ENCODE assay signal across 31 cellular contexts in the genomic region with DNA sequence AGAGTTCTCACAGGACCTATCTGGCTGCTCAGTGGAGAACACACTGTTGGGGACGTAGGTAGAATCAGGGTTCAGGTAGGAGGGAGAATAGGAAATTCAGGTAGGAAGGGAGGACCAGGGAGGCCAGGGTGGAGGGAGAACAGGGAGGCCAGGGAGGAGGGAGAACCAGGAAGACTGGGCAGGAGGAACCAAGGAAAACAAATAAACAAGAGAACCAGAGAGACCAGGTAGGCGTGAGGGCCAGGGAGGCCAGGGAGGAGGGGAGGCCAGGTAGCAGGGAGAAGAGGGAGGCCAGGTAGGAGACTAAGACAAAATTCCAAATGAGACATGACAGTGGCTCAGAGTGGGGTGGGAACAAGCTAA.
"Had no signal": no experiment of that assay in that cellular context is flagged by ENCODE, and none has a peak within 500 bp of the region (broad histone marks: within the 10 kb centered on the region; RNA-seq: fewer than 3 reads in every experiment).

No MANE protein-coding gene starts in this region.

- H3K9me3 ChIP-seq: MG63, SJCRH30 had no signal

- H3K36me3 ChIP-seq: MG63, SJCRH30, WERI-Rb-1 had no signal

- H3K4me1 Mint-ChIP-seq: activated CD4-positive, alpha-beta memory T cell treated with anti-CD3 and anti-CD28 coated beads, Interleukin-2, amount 10 ng/mL, durations not matched to agents 7 days and 5 days; activated CD8-positive, alpha-beta memory T cell treated with anti-CD3 and anti-CD28 coated beads, Interleukin-2, amount 10 ng/mL, durations not matched to agents 7 days and 5 days; activated naive CD4-positive, alpha-beta T cell treated with anti-CD3 and anti-CD28 coated beads, Interleukin-2, amount 10 ng/mL, durations not matched to agents 7 days and 5 days; activated naive CD8-positive, alpha-beta T cell treated with anti-CD3 and anti-CD28 coated beads, Interleukin-2, amount 50 U/mL, for 24 hours had no signal

- H3K27me3 ChIP-seq: MG63, SJCRH30 had no signal

- H3K27ac ChIP-seq: SK-N-MC, WERI-Rb-1 had no signal

- H3K9me3 Mint-ChIP-seq: activated naive CD4-positive, alpha-beta T cell treated with anti-CD3 and anti-CD28 coated beads, Interleukin-2, amount 10 ng/mL, durations not matched to agents 7 days and 5 days; activated naive CD8-positive, alpha-beta T cell treated with anti-CD3 and anti-CD28 coated beads, Interleukin-2, amount 50 U/mL, for 24 hours had no signal

- H3K36me3 Mint-ChIP-seq: activated CD8-positive, alpha-beta memory T cell treated with anti-CD3 and anti-CD28 coated beads, Interleukin-2, amount 10 ng/mL, durations not matched to agents 7 days and 5 days; activated naive CD4-positive, alpha-beta T cell treated with anti-CD3 and anti-CD28 coated beads, Interleukin-2, amount 10 ng/mL, durations not matched to agents 7 days and 5 days; activated naive CD8-positive, alpha-beta T cell; brain had no signal

- H3K27ac Mint-ChIP-seq: activated CD4-positive, alpha-beta memory T cell treated with anti-CD3 and anti-CD28 coated beads, Interleukin-2, amount 10 ng/mL, durations not matched to agents 7 days and 5 days; activated CD8-positive, alpha-beta memory T cell treated with anti-CD3 and anti-CD28 coated beads, Interleukin-2, amount 10 ng/mL, durations not matched to agents 7 days and 5 days; activated naive CD4-positive, alpha-beta T cell treated with anti-CD3 and anti-CD28 coated beads, Interleukin-2, amount 10 ng/mL, durations not matched to agents 7 days and 5 days; activated naive CD8-positive, alpha-beta T cell; activated naive CD8-positive, alpha-beta T cell treated with anti-CD3 and anti-CD28 coated beads, Interleukin-2, amount 50 U/mL, for 24 hours had no signal

- DNase-seq: activated CD4-positive, alpha-beta memory T cell treated with anti-CD3 and anti-CD28 coated beads, Interleukin-2, amount 10 ng/mL, durations not matched to agents 7 days and 5 days; activated CD4-positive, alpha-beta T cell treated with anti-CD3 and anti-CD28 coated beads for 1 hour; activated CD4-positive, alpha-beta T cell treated with anti-CD3 and anti-CD28 coated beads for 48 hours; activated CD4-positive, CD25-positive, alpha-beta regulatory T cell; activated CD8-positive, alpha-beta memory T cell treated with anti-CD3 and anti-CD28 coated beads for 24 hours; activated CD8-positive, alpha-beta memory T cell treated with anti-CD3 and anti-CD28 coated beads, Interleukin-2, amount 10 ng/mL, durations not matched to agents 7 days and 5 days; activated CD8-positive, alpha-beta memory T cell treated with anti-CD3 and anti-CD28 coated beads, Interleukin-2, amount 50 U/mL, for 48 hours; activated effector memory CD4-positive, alpha-beta T cell treated with Interleukin-2 at 50 U/mL for 16 hours; activated naive CD4-positive, alpha-beta T cell treated with anti-CD3 and anti-CD28 coated beads, Interleukin-2, amount 10 ng/mL, durations not matched to agents 7 days and 5 days; activated naive CD8-positive, alpha-beta T cell treated with anti-CD3 and anti-CD28 coated beads, Interleukin-2, amount 50 U/mL, for 24 hours; anterior cingulate cortex; central memory CD4-positive, alpha-beta T cell; Kasumi-1; KBM-7; MG63; NCI-H1048; NCI-H1436 treated with DMSO at 0.1 percent for 48 hours; NCI-H1694 treated with DMSO at 0.1 percent for 48 hours; NCI-H2029; NCI-H2171 treated with DMSO at 0.1 percent for 48 hours; NCI-H2227 treated with DMSO at 0.1 percent for 48 hours; NCI-H446; NCI-H510A treated with DMSO at 0.1 percent for 48 hours; SHP77; T1000; WERI-Rb-1 had no signal

- H3K4me3 ChIP-seq: MG63, SJCRH30, SK-N-MC had no signal

- H3K27me3 Mint-ChIP-seq: activated CD4-positive, alpha-beta memory T cell treated with anti-CD3 and anti-CD28 coated beads, Interleukin-2, amount 10 ng/mL, durations not matched to agents 7 days and 5 days; activated CD8-positive, alpha-beta memory T cell treated with anti-CD3 and anti-CD28 coated beads, Interleukin-2, amount 10 ng/mL, durations not matched to agents 7 days and 5 days; activated naive CD8-positive, alpha-beta T cell treated with anti-CD3 and anti-CD28 coated beads, Interleukin-2, amount 50 U/mL, for 24 hours had no signal

- H3K4me3 Mint-ChIP-seq: activated CD4-positive, alpha-beta memory T cell treated with anti-CD3 and anti-CD28 coated beads, Interleukin-2, amount 10 ng/mL, durations not matched to agents 7 days and 5 days; activated CD8-positive, alpha-beta memory T cell treated with anti-CD3 and anti-CD28 coated beads, Interleukin-2, amount 10 ng/mL, durations not matched to agents 7 days and 5 days; activated naive CD4-positive, alpha-beta T cell treated with anti-CD3 and anti-CD28 coated beads, Interleukin-2, amount 10 ng/mL, durations not matched to agents 7 days and 5 days; activated naive CD8-positive, alpha-beta T cell; activated naive CD8-positive, alpha-beta T cell treated with anti-CD3 and anti-CD28 coated beads, Interleukin-2, amount 50 U/mL, for 24 hours; brain had no signal

- ATAC-seq: activated CD8-positive, alpha-beta memory T cell treated with anti-CD3 and anti-CD28 coated beads, Interleukin-2, amount 10 ng/mL, durations not matched to agents 7 days and 5 days; activated naive CD8-positive, alpha-beta T cell treated with anti-CD3 and anti-CD28 coated beads, Interleukin-2, amount 50 U/mL, for 24 hours; Panc1 had no signal
